In the genomic region with DNA sequence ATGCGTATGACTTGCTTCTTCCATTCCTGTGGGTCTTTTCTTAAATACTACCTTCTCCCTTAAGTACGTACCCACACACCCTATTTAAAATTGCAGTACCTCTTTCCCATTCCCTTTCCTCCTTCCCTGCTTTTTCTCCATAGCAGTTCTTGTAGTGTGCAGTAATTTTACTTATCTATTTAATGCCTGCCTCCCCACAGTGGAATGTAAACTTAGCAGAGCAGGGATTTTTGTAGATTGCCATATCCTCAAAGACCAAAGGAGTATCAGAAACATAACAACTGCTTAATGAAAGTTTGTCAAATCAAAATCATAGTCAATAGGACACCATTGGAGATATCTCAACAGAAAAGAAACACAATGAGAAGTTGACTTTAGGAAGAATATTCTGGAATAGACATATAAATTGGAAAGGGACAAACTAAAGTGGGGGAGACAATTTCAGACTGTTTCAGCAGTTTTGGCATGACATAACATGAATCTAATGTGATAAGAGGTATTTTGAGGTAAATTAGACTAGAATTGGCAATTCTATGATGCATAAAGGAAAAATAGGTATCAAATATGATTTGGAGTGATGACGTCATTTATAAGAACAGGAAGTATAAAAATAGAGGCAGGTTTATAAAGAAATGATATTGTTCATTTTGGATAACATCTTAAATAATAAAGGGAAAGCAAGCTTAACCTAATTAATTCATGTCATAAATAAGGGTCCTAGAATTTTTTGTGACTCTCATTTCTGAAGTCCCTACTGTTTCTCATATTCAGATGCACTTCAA, we compare ENCODE assay signal across 16 cellular contexts.
A peak's percentile ranks its signal among the peaks of the same experiment; 100 is the strongest.
DNase-seq lines count a peak whose midpoint lies in the region; ATAC-seq, FAIRE-seq and TF ChIP-seq lines count a peak whose summit lies in the region.
"Had no signal": no experiment of that assay in that cellular context is flagged by ENCODE, and none has a peak within 500 bp of the region (broad histone marks: within the 10 kb centered on the region; RNA-seq: fewer than 3 reads in every experiment).

No MANE protein-coding gene starts in this region.

- H2AFZ ChIP-seq in HepG2 (ENCODE audit: low read length) (no peak overlapping the region), H1 (ENCODE audit: low read length) (0 out of 2 replicates have a peak overlapping the region, but pooled peaks have one; percentile 48), mesenchymal stem cell (ENCODE audit: low read depth, low read length) (no peak overlapping the region)

- DNase-seq in HepG2 (ENCODE audit: low spot score) (no peak), right lobe of liver (no peak), H1 (ENCODE audit: low read depth in 1 of 2, low spot score in 2 of 2) (no peak), mesenchymal stem cell (peak; percentile 27), NOMO-1 (lab: John Stamatoyannopoulos, UW; ENCODE audit: unreplicated experiment in 2 of 2) (no peak), NOMO-1 treated with DMSO at 0.1 percent for 48 hours (lab: John Stamatoyannopoulos, UW; ENCODE audit: unreplicated experiment) (no peak), GDM1 (lab: John Stamatoyannopoulos, UW) (no peak)
- DNase-seq: AML-193; Caco-2; CD4-positive, alpha-beta T cell had no signal

- intact Hi-C loops in HepG2 (cut with micrococcal nuclease; ENCODE audit: unreplicated experiment) (no loop called here), right lobe of liver (cut with DNase I) (no loop called here)

- H3K14ac ChIP-seq in H1 (ENCODE audit: insufficient read length) (no peak overlapping the region), mesenchymal stem cell (ENCODE audit: low read length in 2 of 2) (no peak overlapping the region)

- H3K4me2 ChIP-seq in HepG2 (ENCODE audit: low read depth, low read length): no peak overlapping the region
- no peak overlapping the region for H3K4me2 ChIP-seq in H1 (ENCODE audit: insufficient read depth in 1 of 2, low read depth in 2 of 2, low read length in 2 of 2)
- H3K4me2 ChIP-seq in mesenchymal stem cell (ENCODE audit: low read length, poor library complexity, severe bottlenecking): no peak overlapping the region
- H3K4me2 ChIP-seq: A549 had no signal

- H4K91ac ChIP-seq in H1 (replicated peaks; ENCODE audit: insufficient read length, low read length) (no peak overlapping the region), mesenchymal stem cell (ENCODE audit: low read length) (no peak overlapping the region)

- H3K4me3 ChIP-seq in HepG2 (replicated peaks in 1 of 3; ENCODE audit: insufficient read depth in 1 of 3, low read depth in 2 of 3, low read length in 3 of 3) (no peak overlapping the region), right lobe of liver (no peak overlapping the region), H1 (ENCODE audit: extremely low read depth in 1 of 4, insufficient read depth in 2 of 4, low read depth in 3 of 4, low read length in 4 of 4) (no peak overlapping the region), mesenchymal stem cell (ENCODE audit: insufficient read depth in 1 of 2, low read depth in 1 of 2, low read length in 2 of 2) (no peak overlapping the region)
- H3K4me3 ChIP-seq: A549, HAP-1 had no signal

- TF ChIP-seq EP300 in HepG2 (IDR thresholded peaks at IDR 0.05; ENCODE audit: low read depth in 2 of 2, low read length in 2 of 2) (no peak), HepG2 (CRISPR knock-in tag; IDR thresholded peaks at IDR 0.05; ENCODE audit: borderline replicate concordance) (no peak), H1 (IDR thresholded peaks at IDR 0.05; ENCODE audit: borderline replicate concordance in 1 of 2, low read depth in 2 of 2, low read length in 2 of 2) (no peak)

- H4K20me1 ChIP-seq in HepG2 (ENCODE audit: insufficient read depth, low read length) (no peaks in the 10 kb centered on the region), H1 (replicated peaks in 1 of 2; ENCODE audit: control insufficient read depth in 1 of 2, insufficient read depth in 2 of 2, low read length in 2 of 2) (no peaks in the 10 kb centered on the region)

- FAIRE-seq in HepG2 (lab: Jason Lieb, UNC) (no peak), H1 (lab: Jason Lieb, UNC) (no peak)
- FAIRE-seq: A549, D721Med, G401.6 had no signal

- TF ChIP-seq POLR2A in HepG2 (IDR thresholded peaks at IDR 0.05; ENCODE audit: insufficient read depth in 1 of 2, low read depth in 2 of 2, low read length in 2 of 2): no peak
- TF ChIP-seq POLR2A in right lobe of liver (IDR thresholded peaks at IDR 0.05): no peak
- no peak for TF ChIP-seq POLR2A in H1 (IDR thresholded peaks at IDR 0.05; ENCODE audit: control extremely low read depth in 1 of 2, low read depth in 2 of 2, low read length in 2 of 2)

- H3K18ac ChIP-seq in H1 (ENCODE audit: extremely low read depth, low read length) (no peak overlapping the region), mesenchymal stem cell (ENCODE audit: low read depth in 1 of 2, low read length in 2 of 2) (no peak overlapping the region)

- no peak overlapping the region for H3K27ac ChIP-seq in HepG2 (ENCODE audit: extremely low read length, insufficient read depth, low read length)
- no peak overlapping the region for H3K27ac ChIP-seq in right lobe of liver
- H3K27ac ChIP-seq in H1 (ENCODE audit: low read depth, low read length): no peak overlapping the region
- H3K27ac ChIP-seq in mesenchymal stem cell (ENCODE audit: low read length, poor library complexity, severe bottlenecking): no peak overlapping the region
- H3K27ac ChIP-seq: 22Rv1, A549, C4-2B had no signal

- H3K9me3 ChIP-seq in HepG2 (ENCODE audit: low read length): no peaks in the 10 kb centered on the region
- no peaks in the 10 kb centered on the region for H3K9me3 ChIP-seq in right lobe of liver
- H3K9me3 ChIP-seq in H1 (ENCODE audit: insufficient read depth in 2 of 2, low read depth in 1 of 2, low read length in 1 of 2): no peaks in the 10 kb centered on the region
- H3K9me3 ChIP-seq in mesenchymal stem cell (ENCODE audit: control insufficient read depth, low read length): no peaks in the 10 kb centered on the region
- H3K9me3 ChIP-seq: A549, Caco-2, HAP-1 had no signal

- CTCF ChIA-PET in HepG2 (lab: Yijun Ruan, JAX; ENCODE audit: low intra/inter-chr PET ratio, low total read pairs): no interaction called here
- CTCF ChIA-PET in H1 (lab: Charles Lee; ENCODE audit: partially characterized antibody): no interaction called here

- no peak overlapping the region for H2AK5ac ChIP-seq in H1 (ENCODE audit: low read depth, low read length)
- H2AK5ac ChIP-seq in mesenchymal stem cell (ENCODE audit: low read length, severe bottlenecking): no peak overlapping the region

- H3K79me2 ChIP-seq in HepG2 (ENCODE audit: insufficient read depth, low read length): no peaks in the 10 kb centered on the region
- H3K79me2 ChIP-seq in H1 (ENCODE audit: control insufficient read depth in 1 of 2, insufficient read depth in 2 of 2, low read length in 2 of 2): no peaks in the 10 kb centered on the region

- no peak overlapping the region for H2BK20ac ChIP-seq in H1 (ENCODE audit: low read length)

- H3K23me2 ChIP-seq in H1 (ENCODE audit: low read depth, low read length): no peaks in the 10 kb centered on the region; the same call in 1 of the 2 replicates

- H3K27me3 ChIP-seq in HepG2 (ENCODE audit: control insufficient read depth in 1 of 2, insufficient read depth in 2 of 2, low read length in 2 of 2) (no peaks in the 10 kb centered on the region), right lobe of liver (no peaks in the 10 kb centered on the region), H1 (replicated peaks in 1 of 4; ENCODE audit: control insufficient read depth in 3 of 4, extremely low read depth in 1 of 4, insufficient read depth in 3 of 4, low read length in 3 of 4) (no peaks in the 10 kb centered on the region; a peak in 1 of 7 replicates), mesenchymal stem cell (ENCODE audit: control insufficient read depth in 1 of 2, insufficient read depth in 1 of 2, low read length in 2 of 2) (no peaks in the 10 kb centered on the region)

- H4K5ac ChIP-seq in H1 (ENCODE audit: insufficient read length, low read depth, low read length): no peak overlapping the region

- in situ Hi-C loops in HepG2 (cut with HindIII; ENCODE audit: extremely low pct_ligation_motif_present, low pct_unique_long_range_greater_than_20kb): no loop called here

- H2BK120ac ChIP-seq in H1 (replicated peaks; ENCODE audit: low read depth, low read length) (no peak overlapping the region), mesenchymal stem cell (ENCODE audit: low read depth, low read length) (no peak overlapping the region)

- H3K56ac ChIP-seq in H1 (replicated peaks; ENCODE audit: insufficient read length, low read depth, low read length): no peak overlapping the region

- H2BK15ac ChIP-seq in H1 (ENCODE audit: low read length): no peak overlapping the region
- no peak overlapping the region for H2BK15ac ChIP-seq in mesenchymal stem cell (ENCODE audit: low read depth, poor library complexity, severe bottlenecking)

- ATAC-seq in HepG2 (no peak), right lobe of liver (no peak)
- ATAC-seq: A549 had no signal

- H3K4ac ChIP-seq in H1 (replicated peaks; ENCODE audit: insufficient read length, low read depth, low read length) (no peak overlapping the region), mesenchymal stem cell (ENCODE audit: low read depth in 1 of 2, low read length in 2 of 2) (no peak overlapping the region)

- H2BK12ac ChIP-seq in H1 (ENCODE audit: low read depth, low read length): no peak overlapping the region
- H2BK12ac ChIP-seq in mesenchymal stem cell (ENCODE audit: low read length in 2 of 2): no peak overlapping the region

- H3K9ac ChIP-seq in HepG2 (ENCODE audit: insufficient read depth, low read depth, low read length) (no peak overlapping the region), H1 (replicated peaks in 1 of 4; ENCODE audit: extremely low read depth in 1 of 4, low read depth in 3 of 4, low read length in 3 of 4) (no peak overlapping the region), mesenchymal stem cell (ENCODE audit: low read length) (no peak overlapping the region)

- H3K4me1 ChIP-seq in HepG2 (ENCODE audit: insufficient read depth, low read length): no peaks in the 10 kb centered on the region
- H3K4me1 ChIP-seq in right lobe of liver: no peaks in the 10 kb centered on the region
- peaks cover 0 to 9% (median 3%) of the 10 kb centered on the region in 4 experiments; a peak in 3 of 7 replicates for H3K4me1 ChIP-seq in H1 (replicated peaks in 1 of 4; ENCODE audit: control insufficient read depth in 3 of 4, insufficient read depth in 4 of 4, low read length in 3 of 4)
- H3K4me1 ChIP-seq in mesenchymal stem cell (ENCODE audit: control insufficient read depth, insufficient read depth, low read depth, low read length): no peaks in the 10 kb centered on the region

- 68% methylated on average over 3 of the region's 3 CpGs for WGBS in HepG2 (ENCODE audit: low lambda C conversion rate)
- WGBS in right lobe of liver (ENCODE audit: insufficient coverage, low coverage, low lambda C conversion rate, missing lambda C conversion rate): 74% methylated on average over 3 of the region's 3 CpGs
- 93% methylated on average over 3 of the region's 3 CpGs; no CpG with 5 or more reads in 1 of the 2 experiments for WGBS in H1 (ENCODE audit: extremely low coverage in 1 of 2, insufficient coverage in 1 of 2, insufficient read length in 1 of 2, insufficient replicate concordance in 2 of 2, low coverage in 1 of 2, low lambda C conversion rate in 2 of 2, missing lambda C conversion rate in 1 of 2), 2 experiments
- WGBS in mesenchymal stem cell: 97% methylated on average over 3 of the region's 3 CpGs

- no peak overlapping the region for H2BK5ac ChIP-seq in H1 (ENCODE audit: low read depth, low read length)
- no peak overlapping the region for H2BK5ac ChIP-seq in mesenchymal stem cell (ENCODE audit: low read depth, low read length, poor library complexity, severe bottlenecking)

- TF ChIP-seq CTCF in HepG2 (CRISPR knock-in tag; IDR thresholded peaks at IDR 0.05): no peak
- no peak for TF ChIP-seq CTCF in right lobe of liver (IDR thresholded peaks at IDR 0.05)
- no peak for TF ChIP-seq CTCF in H1 (IDR thresholded peaks at IDR 0.05; ENCODE audit: control extremely low read depth in 1 of 3, insufficient read depth in 1 of 3, low read depth in 1 of 3, low read length in 3 of 3)

- H4K8ac ChIP-seq in H1 (ENCODE audit: extremely low read depth, insufficient read depth, low read length) (no peak overlapping the region), mesenchymal stem cell (ENCODE audit: low read length) (no peak overlapping the region)

- H3K36me3 ChIP-seq in HepG2 (replicated peaks in 1 of 2; ENCODE audit: control insufficient read depth in 1 of 2, insufficient read depth in 2 of 2, low read length in 2 of 2) (no peaks in the 10 kb centered on the region), right lobe of liver (no peaks in the 10 kb centered on the region), H1 (ENCODE audit: control insufficient read depth in 2 of 4, insufficient read depth in 4 of 4, low read length in 3 of 4) (no peaks in the 10 kb centered on the region), mesenchymal stem cell (ENCODE audit: control insufficient read depth in 1 of 2, insufficient read depth in 2 of 2, low read depth in 1 of 2, low read length in 2 of 2) (no peaks in the 10 kb centered on the region)
- H3K36me3 ChIP-seq: HAP-1 had no signal

- no peak for TF ChIP-seq RAD21 in HepG2 (CRISPR knock-in tag; IDR thresholded peaks at IDR 0.05)
- TF ChIP-seq RAD21 in H1 (IDR thresholded peaks at IDR 0.05 in 1 of 2, conservative IDR thresholded peaks at IDR 0.05 in 1 of 2; ENCODE audit: low read depth in 2 of 2, low read length in 2 of 2): no peak

- H3K23ac ChIP-seq in H1 (ENCODE audit: insufficient read length) (no peak overlapping the region), mesenchymal stem cell (ENCODE audit: low read length in 2 of 2) (no peak overlapping the region)

- H3K79me1 ChIP-seq in H1 (ENCODE audit: low read depth, low read length) (no peaks in the 10 kb centered on the region), mesenchymal stem cell (replicated peaks; ENCODE audit: low read length, poor library complexity, severe bottlenecking) (no peaks in the 10 kb centered on the region)

- no TSS peak for BruUV-seq in HepG2 (replicated peaks; lab: Mats Ljungman, UMichigan)

- POLR2A ChIA-PET in HepG2 (lab: Yijun Ruan, JAX) (no interaction called here), H1 (lab: Charles Lee; ENCODE audit: partially characterized antibody) (no interaction called here)
